Comparison of ENCODE assay signal across 9 cellular contexts in the genomic region with DNA sequence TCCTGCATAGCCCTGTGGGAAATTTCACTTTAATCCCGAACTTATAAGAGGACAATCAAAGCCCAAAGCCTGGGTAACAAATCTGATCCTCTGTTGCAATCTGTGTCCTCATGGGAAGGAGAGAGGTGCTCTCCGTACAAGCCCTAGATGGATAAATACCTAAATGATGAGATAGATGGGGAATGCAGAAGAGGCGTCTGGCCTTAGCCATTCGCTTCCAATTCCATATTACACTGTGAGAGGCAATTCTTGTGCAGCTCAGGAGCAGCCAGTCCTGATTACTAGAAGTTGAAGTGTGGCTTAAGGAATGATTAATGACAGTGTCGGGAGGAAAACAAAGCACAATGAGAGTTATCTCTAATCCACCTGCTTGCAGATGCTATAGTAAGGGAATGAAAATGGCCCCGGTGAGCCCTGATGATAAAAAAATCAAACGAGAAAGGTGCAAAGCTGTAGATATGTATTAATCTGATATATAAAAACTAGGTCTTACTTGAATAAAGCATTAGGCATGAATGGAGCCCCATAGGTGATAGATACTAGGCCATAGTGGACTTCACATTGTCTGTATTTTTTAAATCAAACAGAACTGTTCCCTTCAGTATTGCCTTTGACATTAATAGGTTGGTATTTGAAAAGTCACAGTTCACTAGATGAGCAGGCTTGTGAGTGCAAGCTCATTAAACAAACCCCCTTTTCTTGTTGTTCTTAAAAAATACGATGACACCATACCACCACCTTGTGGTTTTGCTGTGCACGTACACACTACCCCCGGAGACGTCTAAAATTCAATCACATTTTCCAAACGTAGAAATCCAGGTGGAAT. TPM values are rescaled to one million over a fixed set of nuclear protein-coding genes. Genes with fewer than 3 reads are reported as not detected.
DNase-seq lines count a peak whose midpoint lies in the region; ATAC-seq and TF ChIP-seq lines count a peak whose summit lies in the region.
"Had no signal": no experiment of that assay in that cellular context is flagged by ENCODE, and none has a peak within 500 bp of the region (broad histone marks: within the 10 kb centered on the region; RNA-seq: fewer than 3 reads in every experiment).

No MANE protein-coding gene starts in this region.

- H3K9me3 ChIP-seq in Peyer's patch, result no peaks in the 10 kb centered on the region

- TF ChIP-seq POLR2A in Peyer's patch (IDR thresholded peaks at IDR 0.05), result no peak

- H3K36me3 ChIP-seq in Peyer's patch, result no peaks in the 10 kb centered on the region

- H3K27ac ChIP-seq in Peyer's patch, result no peak overlapping the region

- no peak overlapping the region for H3K4me3 ChIP-seq in Peyer's patch

- H3K4me1 ChIP-seq in Peyer's patch, result no peaks in the 10 kb centered on the region

- ATAC-seq in HG03039 (IDR thresholded peaks at IDR 0.05; ENCODE audit: unreplicated experiment), result no peak

- H3K27me3 ChIP-seq in Peyer's patch, result no peaks in the 10 kb centered on the region

- TF ChIP-seq CTCF in Peyer's patch (IDR thresholded peaks at IDR 0.05), result peak in 5 of 6 experiments; percentile 34 to 71 (median 65)

- peak; percentile 69 for DNase-seq in ELR (ENCODE audit: low read depth)
- DNase-seq in HPDE6-E6E7 (ENCODE audit: extremely low spot score), result peak; percentile 19
- no peak for DNase-seq in Peyer's patch
- DNase-seq in fibroblast of gingiva (ENCODE audit: low read depth), result peak; percentile 39
- DNase-seq in pons (ENCODE audit: low spot score), result peak; percentile 27
- DNase-seq in C1 segment of cervical spinal cord (lab: John Stamatoyannopoulos, UW), result no peak
- DNase-seq in stimulated activated naive CD4-positive, alpha-beta T cell treated with Interleukin-2 at 50 U/mL for 16 hours (lab: John Stamatoyannopoulos, UW), result no peak

RNA-seq across cellular contexts. Expression of gene TMCO5A, which starts 54.2 kb away (rescaled TPM):
- not detected for total RNA-seq in Peyer's patch
- total RNA-seq: activated CD8-positive, alpha-beta memory T cell treated with anti-CD3 and anti-CD28 coated beads for 36 hours had no signal

Comparison
In these comparisons a context has a peak if more than half of its experiments do, and no peak if none do; other contexts are left out.
1. DNase-seq: peak in ELR (single experiment), HPDE6-E6E7 (single experiment), fibroblast of gingiva (single experiment) and pons (single experiment); none in Peyer's patch (0 of 3), C1 segment of cervical spinal cord (0 of 14) and stimulated activated naive CD4-positive, alpha-beta T cell treated with Interleukin-2 at 50 U/mL for 16 hours (single experiment).